Comparison of ENCODE assay signal across 1 cellular context in the genomic region with DNA sequence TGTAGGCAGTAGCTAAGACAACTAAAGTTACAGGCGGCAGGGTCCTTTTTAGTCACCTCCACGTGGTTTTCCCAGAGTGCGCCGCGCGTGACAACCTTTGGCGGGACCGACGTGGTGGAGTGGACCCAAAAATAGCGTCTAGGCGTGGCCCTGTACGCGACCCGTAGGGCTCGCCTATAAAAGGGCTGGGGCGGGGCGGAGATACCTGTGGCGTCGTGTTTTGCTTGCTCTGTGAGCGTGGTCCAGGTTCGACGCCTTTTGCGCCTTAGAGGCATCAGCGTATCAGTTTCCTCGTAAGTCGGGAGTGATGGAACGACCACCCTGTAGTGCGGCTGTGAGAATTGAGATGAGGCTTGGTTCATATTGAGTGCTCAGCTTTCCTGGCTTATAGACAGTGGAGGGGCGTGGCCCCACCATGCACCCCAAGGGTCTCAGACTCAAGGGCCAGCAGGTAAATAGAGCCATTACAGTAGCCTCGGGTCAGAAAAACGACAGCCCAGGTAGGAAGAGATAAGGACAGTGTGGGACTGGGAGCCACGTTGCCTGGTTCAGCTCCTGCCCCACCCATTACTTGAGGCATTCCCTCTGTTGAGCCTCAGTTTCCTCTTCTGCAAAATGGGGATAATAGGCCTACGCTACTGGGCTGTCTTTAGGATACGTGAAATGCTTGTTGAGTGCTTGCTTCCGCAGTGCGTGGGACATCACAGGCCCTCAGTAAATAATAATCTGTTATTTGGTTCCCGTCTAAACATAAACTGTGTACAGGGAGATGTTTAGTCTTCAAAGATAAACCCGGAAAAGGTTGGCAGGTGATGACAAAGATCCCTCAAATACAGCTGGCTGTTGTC.
TF ChIP-seq lines count a peak whose summit lies in the region.

No MANE protein-coding gene starts in this region.

TF ChIP-seq in HepG2, 621 proteins besides CTCF, POLR2A, EP300 and RAD21 (continued from another document and continues in another):
- TF ChIP-seq KLF13 (CRISPR knock-in tag; IDR thresholded peaks at IDR 0.05) (no peak), SUZ12 (IDR thresholded peaks at IDR 0.05; ENCODE audit: low read depth, low read length) (no peak; the same call in 1 of the 2 replicates), NFE2L2 (IDR thresholded peaks at IDR 0.05; ENCODE audit: low read length) (no peak), ZNF549 (CRISPR knock-in tag; IDR thresholded peaks at IDR 0.05) (no peak), ZNF44 (CRISPR knock-in tag; IDR thresholded peaks at IDR 0.05) (peak; percentile 71; the same call in 1 of the 2 replicates), RBM39 (IDR thresholded peaks at IDR 0.05; ENCODE audit: low read depth, low read length, poor library complexity, severe bottlenecking) (peak; percentile 73), HDAC1 (CRISPR knock-in tag; IDR thresholded peaks at IDR 0.05) (peak; percentile 18; the same call in 1 of the 2 replicates), ZKSCAN8 (CRISPR knock-in tag; IDR thresholded peaks at IDR 0.05; ENCODE audit: borderline replicate concordance) (no peak), ZNF253 (CRISPR knock-in tag; IDR thresholded peaks at IDR 0.05; ENCODE audit: borderline replicate concordance) (peak; percentile 93; the same call in 1 of the 2 replicates), ZNF446 (CRISPR knock-in tag; IDR thresholded peaks at IDR 0.05) (no peak), XBP1 (CRISPR knock-in tag; IDR thresholded peaks at IDR 0.05) (no peak), ERF (CRISPR knock-in tag; IDR thresholded peaks at IDR 0.05) (no peak; the same call in 1 of the 2 replicates), SALL2 (CRISPR knock-in tag; IDR thresholded peaks at IDR 0.05) (no peak; the same call in 1 of the 2 replicates), ZNF326 (CRISPR knock-in tag; IDR thresholded peaks at IDR 0.05; ENCODE audit: borderline replicate concordance) (no peak), ZFP1 (CRISPR knock-in tag; IDR thresholded peaks at IDR 0.05) (peak; percentile 14; the same call in 1 of the 2 replicates), ESRRA (CRISPR knock-in tag; IDR thresholded peaks at IDR 0.05; ENCODE audit: low read depth) (no peak), PAWR (CRISPR knock-in tag; IDR thresholded peaks at IDR 0.05; ENCODE audit: borderline replicate concordance) (no peak), TBX3 (IDR thresholded peaks at IDR 0.05; ENCODE audit: borderline replicate concordance) (no peak; the same call in 1 of the 2 replicates), ZNF569 (CRISPR knock-in tag; IDR thresholded peaks at IDR 0.05; ENCODE audit: borderline replicate concordance) (no peak)
- TF ChIP-seq, protein P1, sequence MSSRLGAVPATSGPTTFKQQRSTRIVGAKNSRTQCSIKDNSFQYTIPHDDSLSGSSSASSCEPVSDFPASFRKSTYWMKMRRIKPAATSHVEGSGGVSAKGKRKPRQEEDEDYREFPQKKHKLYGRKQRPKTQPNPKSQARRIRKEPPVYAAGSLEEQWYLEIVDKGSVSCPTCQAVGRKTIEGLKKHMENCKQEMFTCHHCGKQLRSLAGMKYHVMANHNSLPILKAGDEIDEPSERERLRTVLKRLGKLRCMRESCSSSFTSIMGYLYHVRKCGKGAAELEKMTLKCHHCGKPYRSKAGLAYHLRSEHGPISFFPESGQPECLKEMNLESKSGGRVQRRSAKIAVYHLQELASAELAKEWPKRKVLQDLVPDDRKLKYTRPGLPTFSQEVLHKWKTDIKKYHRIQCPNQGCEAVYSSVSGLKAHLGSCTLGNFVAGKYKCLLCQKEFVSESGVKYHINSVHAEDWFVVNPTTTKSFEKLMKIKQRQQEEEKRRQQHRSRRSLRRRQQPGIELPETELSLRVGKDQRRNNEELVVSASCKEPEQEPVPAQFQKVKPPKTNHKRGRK (CRISPR knock-in tag; IDR thresholded peaks at IDR 0.05) = no peak
- TF ChIP-seq, protein P2, sequence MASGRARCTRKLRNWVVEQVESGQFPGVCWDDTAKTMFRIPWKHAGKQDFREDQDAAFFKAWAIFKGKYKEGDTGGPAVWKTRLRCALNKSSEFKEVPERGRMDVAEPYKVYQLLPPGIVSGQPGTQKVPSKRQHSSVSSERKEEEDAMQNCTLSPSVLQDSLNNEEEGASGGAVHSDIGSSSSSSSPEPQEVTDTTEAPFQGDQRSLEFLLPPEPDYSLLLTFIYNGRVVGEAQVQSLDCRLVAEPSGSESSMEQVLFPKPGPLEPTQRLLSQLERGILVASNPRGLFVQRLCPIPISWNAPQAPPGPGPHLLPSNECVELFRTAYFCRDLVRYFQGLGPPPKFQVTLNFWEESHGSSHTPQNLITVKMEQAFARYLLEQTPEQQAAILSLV (CRISPR knock-in tag; IDR thresholded peaks at IDR 0.05; ENCODE audit: borderline replicate concordance) = peak; percentile 69; the same call in 1 of the 2 replicates
- TF ChIP-seq, protein P3, sequence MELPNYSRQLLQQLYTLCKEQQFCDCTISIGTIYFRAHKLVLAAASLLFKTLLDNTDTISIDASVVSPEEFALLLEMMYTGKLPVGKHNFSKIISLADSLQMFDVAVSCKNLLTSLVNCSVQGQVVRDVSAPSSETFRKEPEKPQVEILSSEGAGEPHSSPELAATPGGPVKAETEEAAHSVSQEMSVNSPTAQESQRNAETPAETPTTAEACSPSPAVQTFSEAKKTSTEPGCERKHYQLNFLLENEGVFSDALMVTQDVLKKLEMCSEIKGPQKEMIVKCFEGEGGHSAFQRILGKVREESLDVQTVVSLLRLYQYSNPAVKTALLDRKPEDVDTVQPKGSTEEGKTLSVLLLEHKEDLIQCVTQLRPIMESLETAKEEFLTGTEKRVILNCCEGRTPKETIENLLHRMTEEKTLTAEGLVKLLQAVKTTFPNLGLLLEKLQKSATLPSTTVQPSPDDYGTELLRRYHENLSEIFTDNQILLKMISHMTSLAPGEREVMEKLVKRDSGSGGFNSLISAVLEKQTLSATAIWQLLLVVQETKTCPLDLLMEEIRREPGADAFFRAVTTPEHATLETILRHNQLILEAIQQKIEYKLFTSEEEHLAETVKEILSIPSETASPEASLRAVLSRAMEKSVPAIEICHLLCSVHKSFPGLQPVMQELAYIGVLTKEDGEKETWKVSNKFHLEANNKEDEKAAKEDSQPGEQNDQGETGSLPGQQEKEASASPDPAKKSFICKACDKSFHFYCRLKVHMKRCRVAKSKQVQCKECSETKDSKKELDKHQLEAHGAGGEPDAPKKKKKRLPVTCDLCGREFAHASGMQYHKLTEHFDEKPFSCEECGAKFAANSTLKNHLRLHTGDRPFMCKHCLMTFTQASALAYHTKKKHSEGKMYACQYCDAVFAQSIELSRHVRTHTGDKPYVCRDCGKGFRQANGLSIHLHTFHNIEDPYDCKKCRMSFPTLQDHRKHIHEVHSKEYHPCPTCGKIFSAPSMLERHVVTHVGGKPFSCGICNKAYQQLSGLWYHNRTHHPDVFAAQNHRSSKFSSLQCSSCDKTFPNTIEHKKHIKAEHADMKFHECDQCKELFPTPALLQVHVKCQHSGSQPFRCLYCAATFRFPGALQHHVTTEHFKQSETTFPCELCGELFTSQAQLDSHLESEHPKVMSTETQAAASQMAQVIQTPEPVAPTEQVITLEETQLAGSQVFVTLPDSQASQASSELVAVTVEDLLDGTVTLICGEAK (IDR thresholded peaks at IDR 0.05) = no peak
- TF ChIP-seq, protein P3 (CRISPR knock-in tag; IDR thresholded peaks at IDR 0.05) = peak; percentile 58
- TF ChIP-seq, protein P4, sequence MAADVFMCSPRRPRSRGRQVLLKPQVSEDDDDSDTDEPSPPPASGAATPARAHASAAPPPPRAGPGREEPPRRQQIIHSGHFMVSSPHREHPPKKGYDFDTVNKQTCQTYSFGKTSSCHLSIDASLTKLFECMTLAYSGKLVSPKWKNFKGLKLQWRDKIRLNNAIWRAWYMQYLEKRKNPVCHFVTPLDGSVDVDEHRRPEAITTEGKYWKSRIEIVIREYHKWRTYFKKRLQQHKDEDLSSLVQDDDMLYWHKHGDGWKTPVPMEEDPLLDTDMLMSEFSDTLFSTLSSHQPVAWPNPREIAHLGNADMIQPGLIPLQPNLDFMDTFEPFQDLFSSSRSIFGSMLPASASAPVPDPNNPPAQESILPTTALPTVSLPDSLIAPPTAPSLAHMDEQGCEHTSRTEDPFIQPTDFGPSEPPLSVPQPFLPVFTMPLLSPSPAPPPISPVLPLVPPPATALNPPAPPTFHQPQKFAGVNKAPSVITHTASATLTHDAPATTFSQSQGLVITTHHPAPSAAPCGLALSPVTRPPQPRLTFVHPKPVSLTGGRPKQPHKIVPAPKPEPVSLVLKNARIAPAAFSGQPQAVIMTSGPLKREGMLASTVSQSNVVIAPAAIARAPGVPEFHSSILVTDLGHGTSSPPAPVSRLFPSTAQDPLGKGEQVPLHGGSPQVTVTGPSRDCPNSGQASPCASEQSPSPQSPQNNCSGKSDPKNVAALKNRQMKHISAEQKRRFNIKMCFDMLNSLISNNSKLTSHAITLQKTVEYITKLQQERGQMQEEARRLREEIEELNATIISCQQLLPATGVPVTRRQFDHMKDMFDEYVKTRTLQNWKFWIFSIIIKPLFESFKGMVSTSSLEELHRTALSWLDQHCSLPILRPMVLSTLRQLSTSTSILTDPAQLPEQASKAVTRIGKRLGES (CRISPR knock-in tag; IDR thresholded peaks at IDR 0.05; ENCODE audit: borderline replicate concordance) = no peak
- TF ChIP-seq, protein P5, sequence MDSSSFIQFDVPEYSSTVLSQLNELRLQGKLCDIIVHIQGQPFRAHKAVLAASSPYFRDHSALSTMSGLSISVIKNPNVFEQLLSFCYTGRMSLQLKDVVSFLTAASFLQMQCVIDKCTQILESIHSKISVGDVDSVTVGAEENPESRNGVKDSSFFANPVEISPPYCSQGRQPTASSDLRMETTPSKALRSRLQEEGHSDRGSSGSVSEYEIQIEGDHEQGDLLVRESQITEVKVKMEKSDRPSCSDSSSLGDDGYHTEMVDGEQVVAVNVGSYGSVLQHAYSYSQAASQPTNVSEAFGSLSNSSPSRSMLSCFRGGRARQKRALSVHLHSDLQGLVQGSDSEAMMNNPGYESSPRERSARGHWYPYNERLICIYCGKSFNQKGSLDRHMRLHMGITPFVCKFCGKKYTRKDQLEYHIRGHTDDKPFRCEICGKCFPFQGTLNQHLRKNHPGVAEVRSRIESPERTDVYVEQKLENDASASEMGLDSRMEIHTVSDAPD (CRISPR knock-in tag; IDR thresholded peaks at IDR 0.05) = peak; percentile 72
- TF ChIP-seq, protein P6, sequence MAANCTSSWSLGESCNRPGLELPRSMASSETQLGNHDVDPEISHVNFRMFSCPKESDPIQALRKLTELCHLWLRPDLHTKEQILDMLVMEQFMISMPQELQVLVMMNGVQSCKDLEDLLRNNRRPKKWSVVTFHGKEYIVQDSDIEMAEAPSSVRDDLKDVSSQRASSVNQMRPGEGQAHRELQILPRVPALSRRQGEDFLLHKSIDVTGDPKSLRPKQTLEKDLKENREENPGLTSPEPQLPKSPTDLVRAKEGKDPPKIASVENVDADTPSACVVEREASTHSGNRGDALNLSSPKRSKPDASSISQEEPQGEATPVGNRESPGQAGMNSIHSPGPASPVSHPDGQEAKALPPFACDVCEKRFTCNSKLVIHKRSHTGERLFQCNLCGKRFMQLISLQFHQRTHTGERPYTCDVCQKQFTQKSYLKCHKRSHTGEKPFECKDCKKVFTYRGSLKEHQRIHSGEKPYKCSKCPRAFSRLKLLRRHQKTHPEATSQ (CRISPR knock-in tag; IDR thresholded peaks at IDR 0.05; ENCODE audit: borderline replicate concordance) = no peak
- TF ChIP-seq, protein P7, sequence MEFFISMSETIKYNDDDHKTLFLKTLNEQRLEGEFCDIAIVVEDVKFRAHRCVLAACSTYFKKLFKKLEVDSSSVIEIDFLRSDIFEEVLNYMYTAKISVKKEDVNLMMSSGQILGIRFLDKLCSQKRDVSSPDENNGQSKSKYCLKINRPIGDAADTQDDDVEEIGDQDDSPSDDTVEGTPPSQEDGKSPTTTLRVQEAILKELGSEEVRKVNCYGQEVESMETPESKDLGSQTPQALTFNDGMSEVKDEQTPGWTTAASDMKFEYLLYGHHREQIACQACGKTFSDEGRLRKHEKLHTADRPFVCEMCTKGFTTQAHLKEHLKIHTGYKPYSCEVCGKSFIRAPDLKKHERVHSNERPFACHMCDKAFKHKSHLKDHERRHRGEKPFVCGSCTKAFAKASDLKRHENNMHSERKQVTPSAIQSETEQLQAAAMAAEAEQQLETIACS (CRISPR knock-in tag; IDR thresholded peaks at IDR 0.05) = 0 out of 2 replicates have a peak, but pooled peaks have one; percentile 10
- TF ChIP-seq, protein P8, sequence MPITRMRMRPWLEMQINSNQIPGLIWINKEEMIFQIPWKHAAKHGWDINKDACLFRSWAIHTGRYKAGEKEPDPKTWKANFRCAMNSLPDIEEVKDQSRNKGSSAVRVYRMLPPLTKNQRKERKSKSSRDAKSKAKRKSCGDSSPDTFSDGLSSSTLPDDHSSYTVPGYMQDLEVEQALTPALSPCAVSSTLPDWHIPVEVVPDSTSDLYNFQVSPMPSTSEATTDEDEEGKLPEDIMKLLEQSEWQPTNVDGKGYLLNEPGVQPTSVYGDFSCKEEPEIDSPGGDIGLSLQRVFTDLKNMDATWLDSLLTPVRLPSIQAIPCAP (CRISPR knock-in tag; IDR thresholded peaks at IDR 0.05; ENCODE audit: low read depth) = no peak
- TF ChIP-seq, protein P9, sequence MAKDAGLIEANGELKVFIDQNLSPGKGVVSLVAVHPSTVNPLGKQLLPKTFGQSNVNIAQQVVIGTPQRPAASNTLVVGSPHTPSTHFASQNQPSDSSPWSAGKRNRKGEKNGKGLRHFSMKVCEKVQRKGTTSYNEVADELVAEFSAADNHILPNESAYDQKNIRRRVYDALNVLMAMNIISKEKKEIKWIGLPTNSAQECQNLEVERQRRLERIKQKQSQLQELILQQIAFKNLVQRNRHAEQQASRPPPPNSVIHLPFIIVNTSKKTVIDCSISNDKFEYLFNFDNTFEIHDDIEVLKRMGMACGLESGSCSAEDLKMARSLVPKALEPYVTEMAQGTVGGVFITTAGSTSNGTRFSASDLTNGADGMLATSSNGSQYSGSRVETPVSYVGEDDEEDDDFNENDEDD (CRISPR knock-in tag; IDR thresholded peaks at IDR 0.05; ENCODE audit: borderline replicate concordance) = peak; percentile 98
